Comparison of ENCODE assay signal across 23 cellular contexts in the genomic region with DNA sequence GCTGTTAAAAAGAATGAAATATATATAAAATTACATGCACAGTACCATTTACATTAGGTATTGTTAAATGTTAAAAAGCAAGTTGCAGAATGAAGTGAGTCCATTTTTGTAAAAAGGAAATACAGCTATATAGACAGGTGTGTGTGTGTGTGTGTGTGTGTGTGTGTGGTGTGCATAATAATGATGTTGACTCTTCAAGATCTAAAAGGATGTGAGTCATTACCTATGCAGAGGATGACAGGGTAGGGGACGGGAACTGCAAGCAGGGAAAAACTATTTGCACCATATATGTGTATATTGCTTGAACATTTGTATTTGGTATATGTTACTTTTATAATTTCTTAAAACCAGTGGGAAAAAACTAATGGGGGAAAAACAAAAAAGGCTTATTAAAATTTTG. TPM values are rescaled to one million over a fixed set of nuclear protein-coding genes. Genes with fewer than 3 reads are reported as not detected.
DNase-seq lines count a peak whose midpoint lies in the region; ATAC-seq, FAIRE-seq and TF ChIP-seq lines count a peak whose summit lies in the region.
"Had no signal": no experiment of that assay in that cellular context is flagged by ENCODE, and none has a peak within 500 bp of the region (broad histone marks: within the 10 kb centered on the region; RNA-seq: fewer than 3 reads in every experiment).

No MANE protein-coding gene starts in this region.

- H3K9me1 ChIP-seq in K562 (ENCODE audit: control insufficient read depth, insufficient read depth, low read length) = no peaks in the 10 kb centered on the region

- WGBS in K562 (ENCODE audit: insufficient coverage, low coverage, missing lambda C conversion rate) = 43% methylated on average over 1 of the region's 1 CpG

- no peak for TF ChIP-seq CTCF in K562 (IDR thresholded peaks at IDR 0.05 in 2 of 3, conservative IDR thresholded peaks at IDR 0.05 in 1 of 3; ENCODE audit: insufficient read depth in 2 of 3, low read depth in 1 of 3, low read length in 3 of 3)

- TF ChIP-seq RAD21 in K562 (CRISPR knock-in tag; conservative IDR thresholded peaks at IDR 0.05 in 1 of 2, IDR thresholded peaks at IDR 0.05 in 1 of 2) = no peak

- peak; percentile 5 for DNase-seq in NCI-H345 (lab: John Stamatoyannopoulos, UW)
- DNase-seq in NCI-H345 treated with DMSO at 0.1 percent for 48 hours (lab: John Stamatoyannopoulos, UW; ENCODE audit: unreplicated experiment) = no peak
- DNase-seq in NCI-H226 = peak; percentile 13
- no peak for DNase-seq in K562 (ENCODE audit: extremely low read depth in 1 of 4, low spot score in 3 of 4)
- DNase-seq in urothelium cell line (ENCODE audit: low spot score) = peak; percentile 54
- DNase-seq in medulla oblongata (ENCODE audit: extremely low spot score) = no peak
- no peak for DNase-seq in NCI-H510A treated with DMSO at 0.1 percent for 48 hours (lab: John Stamatoyannopoulos, UW)
- no peak for DNase-seq in MV-4-11 (lab: John Stamatoyannopoulos, UW)
- DNase-seq: activated CD4-positive, alpha-beta memory T cell treated with anti-CD3 and anti-CD28 coated beads, Interleukin-2, amount 10 ng/mL, durations not matched to agents 7 days and 5 days; activated naive CD4-positive, alpha-beta T cell treated with anti-CD3 and anti-CD28 coated beads, Interleukin-2, amount 10 ng/mL, durations not matched to agents 7 days and 5 days; activated T-cell treated with anti-CD3 and anti-CD28 coated beads, Interleukin-2, amount 50 U/mL, for 1 hour; left colon; retina; stimulated activated CD4-positive, alpha-beta T cell treated with anti-CD3 and anti-CD28 coated beads, Interleukin-15, amount 100 ng/mL, for 24 hours; T-cell; WERI-Rb-1 had no signal

- H3K27ac ChIP-seq in K562 (ENCODE audit: extremely low read depth, low read depth, low read length) = no peak overlapping the region
- H3K27ac ChIP-seq: BLaER1 treated with 17β-estradiol and CSF1 and Interleukin-3, amounts not matched to agents 10 nM and 100 nM; coronary artery; gastroesophageal sphincter; thoracic aorta; WERI-Rb-1 had no signal

- H2AFZ ChIP-seq in K562 (ENCODE audit: low read depth, low read length) = no peak overlapping the region

- POLR2A ChIA-PET in K562 (lab: Yijun Ruan, JAX) = interaction anchor here (1.5 kb wide), 1 partner anchor 19 kb away, joined by 3 read pairs; no protein-coding TSS in a partner anchor

- H3K27me3 ChIP-seq in K562 (ENCODE audit: control insufficient read depth in 2 of 2, insufficient read depth in 2 of 2, low read length in 2 of 2) = no peaks in the 10 kb centered on the region
- H3K27me3 ChIP-seq: BLaER1 treated with 17β-estradiol and CSF1 and Interleukin-3, amounts not matched to agents 10 nM and 100 nM had no signal

- peaks cover 1% of the 10 kb centered on the region; the same call in 1 of the 2 replicates for H3K9me3 ChIP-seq in K562 (replicated peaks; ENCODE audit: control insufficient read depth, insufficient read depth, low read depth, low read length)

- FAIRE-seq in K562 (lab: Jason Lieb, UNC) (no peak), urothelium cell line (lab: Jason Lieb, UNC) (peak; percentile 92)

- no peak for TF ChIP-seq POLR2A in K562 (conservative IDR thresholded peaks at IDR 0.05)

- no peaks in the 10 kb centered on the region for H3K36me3 ChIP-seq in K562 (ENCODE audit: control insufficient read depth, insufficient read depth, low read length)
- H3K36me3 ChIP-seq: BLaER1 treated with 17β-estradiol and CSF1 and Interleukin-3, amounts not matched to agents 10 nM and 100 nM; gastroesophageal sphincter; thoracic aorta; WERI-Rb-1 had no signal

- in situ Hi-C loops in K562 (cut with MboI) = no loop called here

- no peak overlapping the region for H3K9ac ChIP-seq in K562 (ENCODE audit: insufficient read depth in 1 of 2, low read depth in 2 of 2, low read length in 2 of 2)
- H3K9ac ChIP-seq: BLaER1 treated with 17β-estradiol and CSF1 and Interleukin-3, amounts not matched to agents 10 nM and 100 nM had no signal

- no TSS peak for BruUV-seq in K562 (replicated peaks; lab: Mats Ljungman, UMichigan)

- no peaks in the 10 kb centered on the region for H3K79me2 ChIP-seq in K562 (ENCODE audit: control insufficient read depth, insufficient read depth, low read length)

- TF ChIP-seq EP300 in K562 (IDR thresholded peaks at IDR 0.05; ENCODE audit: low read length) = no peak

- no peaks in the 10 kb centered on the region for H4K20me1 ChIP-seq in K562 (replicated peaks; ENCODE audit: control insufficient read depth, insufficient read depth, low read length)
- H4K20me1 ChIP-seq: BLaER1 treated with 17β-estradiol and CSF1 and Interleukin-3, amounts not matched to agents 10 nM and 100 nM had no signal

- intact Hi-C loops in K562 (cut with micrococcal nuclease) = loop anchor here (10.0 kb wide), 1 partner anchor 228 kb away; no protein-coding TSS in a partner anchor

- ATAC-seq in K562 = no peak
- ATAC-seq: gastroesophageal sphincter; left colon; stimulated activated effector memory CD8-positive, alpha-beta T cell treated with anti-CD3 and anti-CD28 coated beads, Interleukin-12 subunit alpha, Interleukin-12 subunit beta, amount 100 ng/mL, for 72 hours; T-cell had no signal

- peaks cover 0 to 7% of the 10 kb centered on the region in 2 experiments; a peak in 3 of 5 replicates for H3K4me1 ChIP-seq in K562 (replicated peaks in 1 of 2; ENCODE audit: control insufficient read depth in 2 of 2, insufficient read depth in 2 of 2, low read length in 2 of 2)
- H3K4me1 ChIP-seq: BLaER1 treated with 17β-estradiol and CSF1 and Interleukin-3, amounts not matched to agents 10 nM and 100 nM had no signal

- H3K4me2 ChIP-seq in K562 (ENCODE audit: insufficient read depth, low read length) = no peak overlapping the region
- H3K4me2 ChIP-seq: BLaER1 treated with 17β-estradiol and CSF1 and Interleukin-3, amounts not matched to agents 10 nM and 100 nM had no signal

- CTCF ChIA-PET in K562 (lab: Yijun Ruan, JAX; ENCODE audit: low intra/inter-chr PET ratio) = no interaction called here

- no peak overlapping the region for H3K4me3 ChIP-seq in K562
- H3K4me3 ChIP-seq: BLaER1 treated with 17β-estradiol and CSF1 and Interleukin-3, amounts not matched to agents 10 nM and 100 nM; coronary artery; gastroesophageal sphincter; thoracic aorta had no signal

TF ChIP-seq in K562, 482 proteins besides CTCF, POLR2A, EP300 and RAD21 (continues in another document):
- TF ChIP-seq, protein P1, sequence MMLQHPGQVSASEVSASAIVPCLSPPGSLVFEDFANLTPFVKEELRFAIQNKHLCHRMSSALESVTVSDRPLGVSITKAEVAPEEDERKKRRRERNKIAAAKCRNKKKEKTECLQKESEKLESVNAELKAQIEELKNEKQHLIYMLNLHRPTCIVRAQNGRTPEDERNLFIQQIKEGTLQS (IDR thresholded peaks at IDR 0.05) = 0 out of 2 replicates have a peak, but pooled peaks have one; percentile 20
- TF ChIP-seq, protein P1 (CRISPR knock-in tag; conservative IDR thresholded peaks at IDR 0.05) = no peak
- 0 out of 2 replicates have a peak, but pooled peaks have one; percentile 42 for TF ChIP-seq FOSL1 (tag; conservative IDR thresholded peaks at IDR 0.05)

RNA-seq across cellular contexts. Expression of gene C14orf39, which starts 3.1 kb away (rescaled TPM):
- 0.12 and 1.4 TPM in 2 replicates for total RNA-seq in K562 (2011; cell fraction: chromatin; rRNA removed; ENCODE audit: low replicate concordance)
- total RNA-seq in K562 (2011; cell fraction: nucleolus; rRNA removed) = 0.17 TPM in 1 of 2 replicates, not detected in the other
- total RNA-seq in K562 (2011; cell fraction: nucleoplasm; rRNA removed) = 0.23 TPM in 1 of 2 replicates, not detected in the other
- total RNA-seq in K562 (2014; rRNA removed) (0.54 and 1.3 TPM in 2 replicates), K562 (2014; rRNA removed; fragmentation: Illumina TruSeq; extraction: Trizol) (1.1 and 1.9 TPM in 2 replicates), K562 (2015; rRNA removed; fragmentation: Illumina TruSeq; extraction: Trizol) (0.90 and 1.7 TPM in 2 replicates), K562 (2021) (0.58 and 0.82 TPM in 2 replicates)
- polyA plus RNA-seq in K562 (2011; rRNA removed) (0.15 and 1.0 TPM in 2 replicates), K562 (2014; fragmentation: Illumina TruSeq; extraction: Trizol) (2.0 and 2.1 TPM in 2 replicates), K562 (2014; fragmentation: Nextera tagmentation; extraction: Ambion mirVana) (1 to 10 TPM; 1.2 to 1.4 TPM), K562 (2014; rRNA removed) (1.7 and 6.7 TPM in 2 replicates)
- 0.10 TPM in 1 of 2 replicates, not detected in the other for polyA plus RNA-seq in K562 (2011; cell fraction: cytosol; rRNA removed)
- 0.09 and 0.13 TPM in 2 replicates for polyA plus RNA-seq in K562 (2011; cell fraction: nucleus; rRNA removed)
- polyA plus RNA-seq in K562 (2012) = 0.70 and 1.4 TPM in 2 replicates
- 0.57 and 0.70 TPM in 2 replicates for polyA minus RNA-seq in K562 (2011; rRNA and poly(A)+ RNA removed)
- polyA minus RNA-seq in K562 (2011; cell fraction: cytosol; rRNA and poly(A)+ RNA removed) = not detected in 2 replicates
- 0.44 and 0.54 TPM in 2 replicates for polyA minus RNA-seq in K562 (2011; cell fraction: nucleus; rRNA and poly(A)+ RNA removed)
- total RNA-seq: activated CD4-positive, alpha-beta memory T cell treated with anti-CD3 and anti-CD28 coated beads, Interleukin-2, amount 10 ng/mL, durations not matched to agents 7 days and 5 days; left colon; mononuclear cell; T-cell; thoracic aorta had no signal
- polyA plus RNA-seq: IgD-negative memory B cell had no signal

RNA-seq across cellular contexts. Expression of gene SIX6, which starts 26.2 kb away (rescaled TPM):
- total RNA-seq in K562 (2011; cell fraction: chromatin; rRNA removed; ENCODE audit: low replicate concordance) = not detected in 2 replicates
- total RNA-seq in K562 (2011; cell fraction: nucleolus; rRNA removed) = not detected in 2 replicates
- not detected in 2 replicates for total RNA-seq in K562 (2011; cell fraction: nucleoplasm; rRNA removed)
- total RNA-seq in K562 (2014; rRNA removed) (not detected in 2 replicates), K562 (2014; rRNA removed; fragmentation: Illumina TruSeq; extraction: Trizol) (not detected in 2 replicates), K562 (2015; rRNA removed; fragmentation: Illumina TruSeq; extraction: Trizol) (not detected in 2 replicates), K562 (2021) (not detected in 2 replicates)
- polyA plus RNA-seq in K562 (2011; rRNA removed) (not detected in 2 replicates), K562 (2014; fragmentation: Illumina TruSeq; extraction: Trizol) (not detected in 2 replicates), K562 (2014; fragmentation: Nextera tagmentation; extraction: Ambion mirVana) (not detected), K562 (2014; rRNA removed) (not detected in 2 replicates)
- not detected in 2 replicates for polyA plus RNA-seq in K562 (2011; cell fraction: cytosol; rRNA removed)
- not detected in 2 replicates for polyA plus RNA-seq in K562 (2011; cell fraction: nucleus; rRNA removed)
- not detected in 2 replicates for polyA plus RNA-seq in K562 (2012)
- not detected in 2 replicates for polyA minus RNA-seq in K562 (2011; rRNA and poly(A)+ RNA removed)
- polyA minus RNA-seq in K562 (2011; cell fraction: cytosol; rRNA and poly(A)+ RNA removed) = not detected in 2 replicates
- not detected in 2 replicates for polyA minus RNA-seq in K562 (2011; cell fraction: nucleus; rRNA and poly(A)+ RNA removed)
- total RNA-seq: activated CD4-positive, alpha-beta memory T cell treated with anti-CD3 and anti-CD28 coated beads, Interleukin-2, amount 10 ng/mL, durations not matched to agents 7 days and 5 days; gastroesophageal sphincter; left colon; mononuclear cell; T-cell; thoracic aorta had no signal
- polyA plus RNA-seq: IgD-negative memory B cell had no signal

Comparison
In these comparisons a context has a peak if more than half of its experiments do, and no peak if none do; other contexts are left out.
1. DNase-seq: peak in NCI-H345 (single experiment), NCI-H226 (single experiment) and urothelium cell line (single experiment); none in NCI-H345 treated with DMSO at 0.1 percent for 48 hours (single experiment), K562 (0 of 4), medulla oblongata (single experiment), NCI-H510A treated with DMSO at 0.1 percent for 48 hours (single experiment) and MV-4-11 (single experiment).